14 cellular contexts compared by ENCODE assay signal in genomic region chr1:177779325-177779965, GRCh38.
"Had no signal": no experiment of that assay in that cellular context is flagged by ENCODE, and none has a peak within 500 bp of the region (broad histone marks: within the 10 kb centered on the region; RNA-seq: fewer than 3 reads in every experiment).

No MANE protein-coding gene starts in this region.

- H3K27ac Mint-ChIP-seq: activated CD4-positive, alpha-beta memory T cell treated with anti-CD3 and anti-CD28 coated beads, Interleukin-2, amount 10 ng/mL, durations not matched to agents 7 days and 5 days; activated naive CD4-positive, alpha-beta T cell treated with anti-CD3 and anti-CD28 coated beads, Interleukin-2, amount 50 U/mL, for 24 hours; naive thymus-derived CD4-positive, alpha-beta T cell; T-helper 17 cell had no signal

- H3K4me1 ChIP-seq: adrenal gland, colonic mucosa had no signal

- H3K27ac ChIP-seq: adrenal gland, colonic mucosa, esophagus muscularis mucosa, tibial nerve had no signal

- H3K9me3 ChIP-seq: adrenal gland, colonic mucosa, tibial nerve had no signal

- H3K27me3 Mint-ChIP-seq: activated CD4-positive, alpha-beta memory T cell treated with anti-CD3 and anti-CD28 coated beads, Interleukin-2, amount 10 ng/mL, durations not matched to agents 7 days and 5 days; activated naive CD4-positive, alpha-beta T cell treated with anti-CD3 and anti-CD28 coated beads, Interleukin-2, amount 50 U/mL, for 24 hours; T-helper 17 cell had no signal

- ATAC-seq: activated T-cell treated with anti-CD3 and anti-CD28 coated beads, Interleukin-2, amount 50 U/mL, for 4 hours; naive thymus-derived CD4-positive, alpha-beta T cell; T-helper 17 cell had no signal

- DNase-seq: activated CD4-positive, alpha-beta memory T cell treated with anti-CD3 and anti-CD28 coated beads, Interleukin-2, amount 10 ng/mL, durations not matched to agents 7 days and 5 days; activated CD4-positive, alpha-beta T cell treated with anti-CD3 and anti-CD28 coated beads for 4 hours; activated effector memory CD4-positive, alpha-beta T cell treated with Interleukin-2 at 50 U/mL for 16 hours; activated T-cell treated with anti-CD3 and anti-CD28 coated beads, Interleukin-2, amount 50 U/mL, for 4 hours; colonic mucosa; left cardiac atrium; naive thymus-derived CD4-positive, alpha-beta T cell; stimulated activated CD4-positive, alpha-beta T cell treated with anti-CD3 and anti-CD28 coated beads, Interleukin-4, amount 100 ng/mL, for 24 hours; stimulated activated naive CD4-positive, alpha-beta T cell treated with Interleukin-2 at 50 U/mL for 16 hours; T-helper 17 cell had no signal

- H3K27me3 ChIP-seq: adrenal gland, colonic mucosa, esophagus muscularis mucosa, tibial nerve had no signal

- H3K4me3 Mint-ChIP-seq: activated CD4-positive, alpha-beta memory T cell treated with anti-CD3 and anti-CD28 coated beads, Interleukin-2, amount 10 ng/mL, durations not matched to agents 7 days and 5 days; activated naive CD4-positive, alpha-beta T cell treated with anti-CD3 and anti-CD28 coated beads, Interleukin-2, amount 50 U/mL, for 24 hours; activated T-cell treated with anti-CD3 and anti-CD28 coated beads, Interleukin-2, amount 50 U/mL, for 4 hours; naive thymus-derived CD4-positive, alpha-beta T cell; T-helper 17 cell had no signal

- H3K36me3 Mint-ChIP-seq: activated naive CD4-positive, alpha-beta T cell treated with anti-CD3 and anti-CD28 coated beads, Interleukin-2, amount 50 U/mL, for 24 hours; naive thymus-derived CD4-positive, alpha-beta T cell had no signal

- H3K36me3 ChIP-seq: adrenal gland, colonic mucosa, esophagus muscularis mucosa, tibial nerve had no signal

- H3K4me3 ChIP-seq: adrenal gland, colonic mucosa, esophagus muscularis mucosa, tibial nerve had no signal

- H3K4me1 Mint-ChIP-seq: activated CD4-positive, alpha-beta memory T cell treated with anti-CD3 and anti-CD28 coated beads, Interleukin-2, amount 10 ng/mL, durations not matched to agents 7 days and 5 days; activated naive CD4-positive, alpha-beta T cell treated with anti-CD3 and anti-CD28 coated beads, Interleukin-2, amount 50 U/mL, for 24 hours; naive thymus-derived CD4-positive, alpha-beta T cell; T-helper 17 cell had no signal
